ENCODE assay signal across 26 cellular contexts in the genomic region with DNA sequence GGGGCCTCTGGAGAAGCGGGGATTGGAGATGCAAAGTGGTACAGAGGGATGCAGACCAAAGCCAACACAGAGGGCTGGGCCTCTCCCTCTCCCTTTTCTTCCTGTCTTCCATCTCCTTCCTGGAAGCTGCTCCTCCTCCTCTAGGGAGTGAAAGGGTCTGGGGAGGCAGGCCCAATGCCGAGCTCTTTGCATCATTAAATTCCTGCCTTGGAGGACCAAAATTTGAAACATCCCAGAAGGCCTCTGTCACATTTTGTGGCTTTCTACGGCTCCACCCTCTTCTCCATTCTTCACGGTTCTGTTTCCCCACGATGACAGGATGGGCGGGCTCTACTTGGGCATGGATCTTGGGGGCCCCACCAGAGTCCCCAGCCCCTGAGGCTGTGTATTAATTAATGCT.
DNase-seq lines count a peak whose midpoint lies in the region; ATAC-seq and TF ChIP-seq lines count a peak whose summit lies in the region.
"Had no signal": no experiment of that assay in that cellular context is flagged by ENCODE, and none has a peak within 500 bp of the region (broad histone marks: within the 10 kb centered on the region; RNA-seq: fewer than 3 reads in every experiment).

No MANE protein-coding gene starts in this region.

- H3K4me3 ChIP-seq in vagina = no peak overlapping the region
- H3K4me3 ChIP-seq: A549; BLaER1 treated with 17β-estradiol and CSF1 and Interleukin-3, amounts not matched to agents 10 nM and 100 nM; GM23248; HAP-1; SJSA1 had no signal

- intact Hi-C loops in vagina (cut with DNase I) = no loop called here

- DNase-seq in EH (ENCODE audit: low read depth) (peak; percentile 64), amniotic epithelial cell (ENCODE audit: low read depth) (peak; percentile 18), mucosa of gallbladder (ENCODE audit: low spot score) (peak; percentile 32), vagina (ENCODE audit: extremely low spot score in 2 of 2) (no peak), cerebellar nuclear complex (lab: John Stamatoyannopoulos, UW) (no peak)
- DNase-seq in activated CD4-positive, alpha-beta T cell treated with anti-CD3 and anti-CD28 coated beads, Interleukin-2, amount 50 U/mL, for 48 hours = no peak
- DNase-seq: Calu3; CD8-positive, alpha-beta T cell; DMS153; GDM1; GM23248; KG1; NCI-H1092 treated with DMSO at 0.1 percent for 48 hours; NCI-H146; NCI-H2029; NCI-H226; NCI-H524; NCI-H774; OCI-M1; SW 1271 had no signal

- ATAC-seq in HG03095 (IDR thresholded peaks at IDR 0.05; ENCODE audit: unreplicated experiment) = no peak
- ATAC-seq: CD8-positive, alpha-beta T cell had no signal

- peaks cover 62% of the 10 kb centered on the region for H3K4me1 ChIP-seq in vagina
- H3K4me1 ChIP-seq: A549, HAP-1, SJSA1 had no signal

- peak overlapping the region; percentile 81 for H3K27ac ChIP-seq in vagina
- H3K27ac ChIP-seq: A549; BLaER1 treated with 17β-estradiol and CSF1 and Interleukin-3, amounts not matched to agents 10 nM and 100 nM; GM23248; HL-60; SJSA1 had no signal

- H3K27me3 ChIP-seq in vagina = no peaks in the 10 kb centered on the region
- H3K27me3 ChIP-seq: BLaER1 treated with 17β-estradiol and CSF1 and Interleukin-3, amounts not matched to agents 10 nM and 100 nM; SJSA1 had no signal

- no peaks in the 10 kb centered on the region for H3K36me3 ChIP-seq in vagina
- H3K36me3 ChIP-seq: BLaER1 treated with 17β-estradiol and CSF1 and Interleukin-3, amounts not matched to agents 10 nM and 100 nM; HAP-1; SJSA1 had no signal

- TF ChIP-seq POLR2A in vagina (IDR thresholded peaks at IDR 0.05) = peak in 1 of 2 donors; percentile 5

- no peaks in the 10 kb centered on the region for H3K9me3 ChIP-seq in vagina
- H3K9me3 ChIP-seq: A549; BLaER1 treated with 17β-estradiol and CSF1 and Interleukin-3, amounts not matched to agents 10 nM and 100 nM; HAP-1; SJSA1 had no signal

- TF ChIP-seq CTCF in vagina (IDR thresholded peaks at IDR 0.05) = no peak

Comparison
In these comparisons a context has a peak if more than half of its experiments do, and no peak if none do; other contexts are left out.
1. DNase-seq: peak in EH (single experiment), amniotic epithelial cell (single experiment) and mucosa of gallbladder (single experiment); none in vagina (0 of 2), activated CD4-positive, alpha-beta T cell treated with anti-CD3 and anti-CD28 coated beads, Interleukin-2, amount 50 U/mL, for 48 hours (0 of 2) and cerebellar nuclear complex (0 of 2).